ENCODE assay signal across 25 cellular contexts in the genomic region with DNA sequence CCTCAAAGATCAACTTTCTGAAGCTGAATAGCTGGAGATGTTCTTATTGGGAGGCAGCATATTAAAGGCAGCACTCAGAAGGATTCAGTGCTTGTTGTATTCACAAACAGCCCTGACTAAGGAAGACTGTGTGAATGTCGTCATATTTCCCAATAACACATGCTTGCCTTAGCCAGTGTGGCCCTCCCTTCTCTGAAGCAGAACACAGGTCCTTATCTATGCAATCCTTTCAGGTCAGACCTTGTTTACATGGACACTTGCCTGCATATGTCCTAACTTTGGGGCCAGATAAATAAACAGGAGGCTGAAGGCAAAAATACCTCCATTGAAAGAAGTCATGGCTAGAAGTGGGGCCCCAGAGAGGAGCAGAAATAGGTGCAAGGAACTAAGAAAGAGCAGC.
DNase-seq lines count a peak whose midpoint lies in the region; ATAC-seq, FAIRE-seq and TF ChIP-seq lines count a peak whose summit lies in the region.
"Had no signal": no experiment of that assay in that cellular context is flagged by ENCODE, and none has a peak within 500 bp of the region (broad histone marks: within the 10 kb centered on the region; RNA-seq: fewer than 3 reads in every experiment).

No MANE protein-coding gene starts in this region.

- no peaks in the 10 kb centered on the region for H4K20me1 ChIP-seq in HCT116 (ENCODE audit: insufficient read depth)
- H4K20me1 ChIP-seq in keratinocyte (ENCODE audit: control insufficient read depth, extremely low read depth, insufficient read depth, low read length), result no peaks in the 10 kb centered on the region

- no peak for TF ChIP-seq RAD21 in HCT116 (IDR thresholded peaks at IDR 0.05; ENCODE audit: low read depth)

- H3K9me3 ChIP-seq in HCT116 (ENCODE audit: control insufficient read depth in 1 of 2, insufficient read depth in 1 of 2, low read depth in 1 of 2, low read length in 2 of 2) (no peaks in the 10 kb centered on the region), keratinocyte (ENCODE audit: control insufficient read depth, low read depth, low read length) (no peaks in the 10 kb centered on the region), WERI-Rb-1 (ENCODE audit: severe bottlenecking) (no peaks in the 10 kb centered on the region)
- H3K9me3 ChIP-seq: adrenal gland, mucosa of descending colon, SJSA1, tibial artery had no signal

- TF ChIP-seq CTCF in HCT116 (IDR thresholded peaks at IDR 0.05 in 2 of 3, conservative IDR thresholded peaks at IDR 0.05 in 1 of 3; ENCODE audit: borderline replicate concordance in 1 of 3, insufficient read depth in 1 of 3, low read depth in 2 of 3, low read length in 2 of 3), result no peak
- no peak for TF ChIP-seq CTCF in choroid plexus epithelial cell (conservative IDR thresholded peaks at IDR 0.05; ENCODE audit: low read depth, low read length)
- TF ChIP-seq CTCF in keratinocyte (optimal IDR thresholded peaks at IDR 0.05 in 1 of 3, IDR thresholded peaks at IDR 0.05 in 1 of 3, conservative IDR thresholded peaks at IDR 0.05 in 1 of 3; ENCODE audit: extremely low read depth in 1 of 3, insufficient read depth in 2 of 3, low read length in 3 of 3), result no peak
- no peak for TF ChIP-seq CTCF in WERI-Rb-1 (IDR thresholded peaks at IDR 0.05; ENCODE audit: low read depth, low read length)

- H3K27me3 ChIP-seq in HCT116 (ENCODE audit: insufficient read depth, low read length), result no peaks in the 10 kb centered on the region
- no peaks in the 10 kb centered on the region for H3K27me3 ChIP-seq in keratinocyte (ENCODE audit: control insufficient read depth, extremely low read depth, insufficient read depth, low read length)
- no peaks in the 10 kb centered on the region for H3K27me3 ChIP-seq in WERI-Rb-1 (ENCODE audit: insufficient read depth, low read depth, severe bottlenecking)
- H3K27me3 ChIP-seq: adrenal gland, SJSA1, tibial artery had no signal

- TF ChIP-seq POLR2A in HCT116 (IDR thresholded peaks at IDR 0.05; ENCODE audit: borderline replicate concordance, extremely low read depth, insufficient read depth, insufficient read length), result no peak

- H3K79me2 ChIP-seq in HCT116 (ENCODE audit: insufficient read depth, low read length), result peaks cover 92% of the 10 kb centered on the region
- no peaks in the 10 kb centered on the region for H3K79me2 ChIP-seq in keratinocyte (ENCODE audit: control insufficient read depth, insufficient read depth, low read length)

- RAD21 ChIA-PET in HCT116 (lab: Charles Lee; ENCODE audit: low non-redundant PET in 1 of 2, low total read pairs in 2 of 2, uncharacterized antibody in 2 of 2, unreplicated experiment in 2 of 2), result no interaction called here

- H3K27ac Mint-ChIP-seq in effector memory CD8-positive, alpha-beta T cell, result no peak overlapping the region
- H3K27ac Mint-ChIP-seq: CD8-positive, alpha-beta memory T cell; stimulated activated naive B cell treated with anti-CD40 and anti-IgM and Interleukin-4, amounts not matched to agents 10 μg/mL and 1 μg/mL and 100 μg/mL, for 72 hours had no signal

- dilution Hi-C loops in keratinocyte (cut with MboI; ENCODE audit: extremely low pct_ligation_motif_present, low sequenced_read_pairs), result no loop called here

- BruUV-seq in HCT116 (replicated peaks; lab: Mats Ljungman, UMichigan), result no TSS peak

- H3K4me3 ChIP-seq in HCT116 (replicated peaks in 1 of 2; ENCODE audit: low read depth in 1 of 2, low read length in 2 of 2) (no peak overlapping the region), choroid plexus epithelial cell (ENCODE audit: low read depth, low read length) (no peak overlapping the region), keratinocyte (ENCODE audit: control insufficient read depth in 2 of 3, extremely low read depth in 1 of 3, insufficient read depth in 2 of 3, low read depth in 1 of 3, low read length in 3 of 3) (no peak overlapping the region), WERI-Rb-1 (ENCODE audit: low read depth, low read length) (no peak overlapping the region)
- H3K4me3 ChIP-seq: adrenal gland, mucosa of descending colon, SJSA1, tibial artery had no signal

- H3K27me3 Mint-ChIP-seq in effector memory CD8-positive, alpha-beta T cell, result peaks cover 27 to 31% of the 10 kb centered on the region in 2 donors

- DNase-seq in AG08395 (ENCODE audit: low spot score) (peak; percentile 25), HCT116 (ENCODE audit: low read depth, low spot score) (no peak), choroid plexus epithelial cell (ENCODE audit: low read depth) (peak; percentile 74), keratinocyte (ENCODE audit: low read depth, low spot score) (no peak), urothelium cell line (ENCODE audit: low spot score) (no peak), DMS79 treated with DMSO at 0.1 percent for 48 hours (lab: John Stamatoyannopoulos, UW) (no peak), WERI-Rb-1 (no peak)
- DNase-seq in effector memory CD8-positive, alpha-beta T cell, result no peak
- DNase-seq: activated CD4-positive, alpha-beta T cell treated with anti-CD3 and anti-CD28 coated beads for 1 hour; CD8-positive, alpha-beta memory T cell; DMS79; effector CD8-positive, alpha-beta T cell; H7; hypothalamus; KG1; left cardiac atrium; mucosa of descending colon; NCI-H524 treated with DMSO at 0.1 percent for 48 hours; stimulated activated naive B cell treated with anti-CD40 and anti-IgM and Interleukin-4, amounts not matched to agents 10 μg/mL and 1 μg/mL and 100 μg/mL, for 72 hours; T-helper 9 cell; tibial artery had no signal

- H3K9me3 Mint-ChIP-seq in effector memory CD8-positive, alpha-beta T cell, result no peaks in the 10 kb centered on the region
- H3K9me3 Mint-ChIP-seq: CD8-positive, alpha-beta memory T cell; central memory CD8-positive, alpha-beta T cell; stimulated activated naive B cell treated with anti-CD40 and anti-IgM and Interleukin-4, amounts not matched to agents 10 μg/mL and 1 μg/mL and 100 μg/mL, for 72 hours had no signal

- CTCF ChIA-PET in HCT116 (lab: Charles Lee), result no interaction called here

- FAIRE-seq in keratinocyte (lab: Jason Lieb, UNC) (peak; percentile 13), urothelium cell line (lab: Jason Lieb, UNC) (no peak)
- FAIRE-seq: GM18507 had no signal

- peak overlapping the region; percentile 10; the same call in 1 of the 2 replicates for H3K27ac ChIP-seq in HCT116 (ENCODE audit: low read depth, low read length)
- H3K27ac ChIP-seq in keratinocyte (ENCODE audit: control insufficient read depth, insufficient read depth, low read length), result no peak overlapping the region
- H3K27ac ChIP-seq in WERI-Rb-1, result no peak overlapping the region
- H3K27ac ChIP-seq: adrenal gland, SJSA1, tibial artery had no signal

- POLR2A ChIA-PET in HCT116 (lab: Charles Lee), result no interaction called here

- no peaks in the 10 kb centered on the region for H3K36me3 Mint-ChIP-seq in effector memory CD8-positive, alpha-beta T cell (ENCODE audit: insufficient read depth)
- H3K36me3 Mint-ChIP-seq: stimulated activated naive B cell treated with anti-CD40 and anti-IgM and Interleukin-4, amounts not matched to agents 10 μg/mL and 1 μg/mL and 100 μg/mL, for 72 hours had no signal

- H3K4me2 ChIP-seq in HCT116 (ENCODE audit: low read length) (no peak overlapping the region), keratinocyte (ENCODE audit: control insufficient read depth, extremely low read depth, insufficient read depth, low read depth, low read length) (no peak overlapping the region)

- no peak overlapping the region for H3K4me3 Mint-ChIP-seq in effector memory CD8-positive, alpha-beta T cell
- H3K4me3 Mint-ChIP-seq: CD8-positive, alpha-beta memory T cell; central memory CD8-positive, alpha-beta T cell; stimulated activated naive B cell treated with anti-CD40 and anti-IgM and Interleukin-4, amounts not matched to agents 10 μg/mL and 1 μg/mL and 100 μg/mL, for 72 hours had no signal

- intact Hi-C loops in HCT116 (cut with micrococcal nuclease), result no loop called here

- no peaks in the 10 kb centered on the region for H3K9me2 ChIP-seq in HCT116 (ENCODE audit: insufficient read depth)

- H3K9ac ChIP-seq in HCT116 (ENCODE audit: low read length) (peak overlapping the region; percentile 16; the same call in 1 of the 2 replicates), keratinocyte (ENCODE audit: control insufficient read depth, extremely low read depth, insufficient read depth, low read length) (no peak overlapping the region)

- no peaks in the 10 kb centered on the region for H3K9me1 ChIP-seq in keratinocyte (ENCODE audit: control insufficient read depth, extremely low read depth, insufficient read depth, low read length)

- peaks cover 2 to 14% of the 10 kb centered on the region in 2 experiments; a peak in 1 of 4 replicates for H3K36me3 ChIP-seq in HCT116 (ENCODE audit: control insufficient read depth in 1 of 2, insufficient read depth in 2 of 2, low read length in 2 of 2)
- no peaks in the 10 kb centered on the region for H3K36me3 ChIP-seq in keratinocyte (ENCODE audit: control insufficient read depth in 2 of 2, extremely low read depth in 1 of 2, insufficient read depth in 2 of 2, low read length in 2 of 2)
- H3K36me3 ChIP-seq in WERI-Rb-1, result no peaks in the 10 kb centered on the region
- H3K36me3 ChIP-seq: adrenal gland, SJSA1, tibial artery had no signal

- peaks cover 39 to 91% of the 10 kb centered on the region in 2 experiments for H3K4me1 ChIP-seq in HCT116 (ENCODE audit: control insufficient read depth in 1 of 2, insufficient read depth in 2 of 2, low read length in 2 of 2)
- H3K4me1 ChIP-seq in keratinocyte (ENCODE audit: control insufficient read depth, extremely low read depth, insufficient read depth, low read length), result peaks cover 6% of the 10 kb centered on the region
- H3K4me1 ChIP-seq: adrenal gland, SJSA1, tibial artery had no signal

- ATAC-seq in HCT116, result no peak
- ATAC-seq in effector memory CD8-positive, alpha-beta T cell (replicated peaks), result no peak
- ATAC-seq: mucosa of descending colon; stimulated activated naive B cell treated with anti-CD40 and anti-IgM and Interleukin-4, amounts not matched to agents 10 μg/mL and 1 μg/mL and 100 μg/mL, for 72 hours had no signal

- no peak overlapping the region for H2AFZ ChIP-seq in HCT116 (ENCODE audit: low read depth, low read length, poor library complexity, severe bottlenecking)
- peak overlapping the region; percentile 20 for H2AFZ ChIP-seq in keratinocyte (ENCODE audit: control insufficient read depth, low read length)

- no peaks in the 10 kb centered on the region for H3K4me1 Mint-ChIP-seq in effector memory CD8-positive, alpha-beta T cell (ENCODE audit: low read depth in 2 of 2)
- H3K4me1 Mint-ChIP-seq: CD8-positive, alpha-beta memory T cell; central memory CD8-positive, alpha-beta T cell; stimulated activated naive B cell treated with anti-CD40 and anti-IgM and Interleukin-4, amounts not matched to agents 10 μg/mL and 1 μg/mL and 100 μg/mL, for 72 hours had no signal

TF ChIP-seq in HCT116, 20 proteins besides CTCF, POLR2A, EP300 and RAD21 (continues in another document):
- no peak for TF ChIP-seq EZH2 (IDR thresholded peaks at IDR 0.05)
- TF ChIP-seq SP1 (IDR thresholded peaks at IDR 0.05; ENCODE audit: low read depth), result no peak
- TF ChIP-seq YY1 (IDR thresholded peaks at IDR 0.05; ENCODE audit: extremely low read depth, insufficient replicate concordance, low read depth, low read length), result no peak

Comparison
In these comparisons a context has a peak if more than half of its experiments do, and no peak if none do; other contexts are left out.
1. DNase-seq: peak in AG08395 (single experiment) and choroid plexus epithelial cell (single experiment); none in HCT116 (single experiment), keratinocyte (single experiment), urothelium cell line (single experiment), DMS79 treated with DMSO at 0.1 percent for 48 hours (single experiment), WERI-Rb-1 (single experiment) and effector memory CD8-positive, alpha-beta T cell (0 of 3).